ENCODE assay signal across 8 cellular contexts in the genomic region with DNA sequence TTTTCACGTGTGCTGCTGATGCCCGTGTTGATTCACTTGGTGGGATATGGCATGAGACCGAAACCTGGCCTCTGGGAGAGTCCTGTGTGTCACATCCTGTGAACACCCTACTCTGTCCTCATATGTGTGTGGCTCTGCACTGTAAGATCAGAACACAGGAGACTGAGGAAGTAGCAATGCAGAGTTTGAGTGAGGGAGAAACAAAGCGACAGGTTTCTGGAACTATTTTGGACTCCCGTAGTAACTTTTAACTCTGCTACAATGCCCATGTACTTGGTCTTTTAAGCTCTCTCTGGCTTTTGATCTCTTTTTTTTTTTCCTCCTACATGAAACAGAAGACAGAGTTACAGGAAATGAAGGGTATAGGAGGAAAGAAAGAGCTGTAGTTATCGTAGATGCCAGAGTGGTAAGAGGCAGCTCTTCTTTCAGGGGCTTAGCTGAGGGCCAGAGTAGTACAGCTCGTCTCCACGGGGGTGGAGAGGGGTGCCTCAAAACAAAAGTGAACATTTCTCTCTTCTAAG. TPM values are rescaled to one million over a fixed set of nuclear protein-coding genes. Genes with fewer than 3 reads are reported as not detected.
A peak's percentile ranks its signal among the peaks of the same experiment; 100 is the strongest.
DNase-seq lines count a peak whose midpoint lies in the region; ATAC-seq and TF ChIP-seq lines count a peak whose summit lies in the region.

No MANE protein-coding gene starts in this region.

- H3K27me3 ChIP-seq in HCT116 (ENCODE audit: insufficient read depth, low read length) (no peaks in the 10 kb centered on the region), PC-3 (ENCODE audit: low read length) (no peaks in the 10 kb centered on the region)

- DNase-seq in HCT116 (ENCODE audit: low read depth, low spot score) (no peak), PC-3 (peak; percentile 70), left cardiac atrium (no peak), G401 (ENCODE audit: low spot score) (no peak), SHP77 (lab: John Stamatoyannopoulos, UW) (no peak)
- peak; percentile 83 for DNase-seq in activated effector memory CD4-positive, alpha-beta T cell treated with anti-CD3 and anti-CD28 coated beads, Interleukin-2, amount 50 U/mL, for 16 hours
- peak; percentile 58 to 62 for DNase-seq in stimulated activated CD4-positive, alpha-beta T cell treated with anti-CD3 and anti-CD28 coated beads, Interleukin-2, amount 100 ng/mL, for 24 hours

- no peak for TF ChIP-seq RAD21 in HCT116 (IDR thresholded peaks at IDR 0.05; ENCODE audit: low read depth)

- H4K20me1 ChIP-seq in HCT116 (ENCODE audit: insufficient read depth) (no peaks in the 10 kb centered on the region), PC-3 (ENCODE audit: low read length) (no peaks in the 10 kb centered on the region)

- RAD21 ChIA-PET in HCT116 (lab: Charles Lee; ENCODE audit: low non-redundant PET in 1 of 2, low total read pairs in 2 of 2, uncharacterized antibody in 2 of 2, unreplicated experiment in 2 of 2), result no interaction called here

- H3K9me2 ChIP-seq in HCT116 (ENCODE audit: insufficient read depth) (no peaks in the 10 kb centered on the region), PC-3 (replicated peaks; ENCODE audit: low read length) (no peaks in the 10 kb centered on the region)

- BruUV-seq in HCT116 (replicated peaks; lab: Mats Ljungman, UMichigan) (TSS peak; percentile 24), PC-3 (replicated peaks; lab: Mats Ljungman, UMichigan) (TSS peak; percentile 92)

- no peaks in the 10 kb centered on the region for H3F3A ChIP-seq in PC-3 (ENCODE audit: low read length, unreplicated experiment)

- H3K36me3 ChIP-seq in HCT116 (ENCODE audit: control insufficient read depth in 1 of 2, insufficient read depth in 2 of 2, low read length in 2 of 2) (peaks cover 0 to 6% of the 10 kb centered on the region in 2 experiments; a peak in 1 of 4 replicates), PC-3 (ENCODE audit: low read depth, low read length) (peaks cover 2% of the 10 kb centered on the region; the same call in 1 of the 2 replicates)

- peaks cover 15 to 71% of the 10 kb centered on the region in 2 experiments for H3K4me1 ChIP-seq in HCT116 (ENCODE audit: control insufficient read depth in 1 of 2, insufficient read depth in 2 of 2, low read length in 2 of 2)
- peaks cover 44% of the 10 kb centered on the region for H3K4me1 ChIP-seq in PC-3 (ENCODE audit: insufficient read depth, low read length)

- no peak for TF ChIP-seq CTCF in GM12875 (IDR thresholded peaks at IDR 0.05; ENCODE audit: borderline replicate concordance, insufficient read depth, low read depth, low read length)
- no peak for TF ChIP-seq CTCF in HCT116 (IDR thresholded peaks at IDR 0.05 in 2 of 3, conservative IDR thresholded peaks at IDR 0.05 in 1 of 3; ENCODE audit: borderline replicate concordance in 1 of 3, insufficient read depth in 1 of 3, low read depth in 2 of 3, low read length in 2 of 3)
- no peak for TF ChIP-seq CTCF in PC-3 (conservative IDR thresholded peaks at IDR 0.05; ENCODE audit: low read depth, low read length)

- H2AFZ ChIP-seq in HCT116 (ENCODE audit: low read depth, low read length, poor library complexity, severe bottlenecking) (no peak overlapping the region), PC-3 (ENCODE audit: low read length) (no peak overlapping the region)

- intact Hi-C loops in HCT116 (cut with micrococcal nuclease), result no loop called here
- intact Hi-C loops in PC-3 (cut with micrococcal nuclease), result loop anchor here (5.0 kb wide), 1 partner anchor 98 kb away; no protein-coding TSS in a partner anchor
- intact Hi-C loops in left cardiac atrium (cut with DNase I), result no loop called here

- in situ Hi-C loops in G401 (cut with HindIII; ENCODE audit: low sequenced_read_pairs), result no loop called here

- POLR2A ChIA-PET in HCT116 (lab: Charles Lee), result no interaction called here
- POLR2A ChIA-PET in PC-3 (lab: Charles Lee; ENCODE audit: unreplicated experiment), result no interaction called here

- H3K4me2 ChIP-seq in HCT116 (ENCODE audit: low read length) (peak overlapping the region; percentile 31), PC-3 (ENCODE audit: low read length) (peak overlapping the region; percentile 35; the same call in 1 of the 2 replicates)

- TF ChIP-seq POLR2A in HCT116 (IDR thresholded peaks at IDR 0.05; ENCODE audit: borderline replicate concordance, extremely low read depth, insufficient read depth, insufficient read length), result no peak

- H3K79me2 ChIP-seq in HCT116 (ENCODE audit: insufficient read depth, low read length), result no peaks in the 10 kb centered on the region; the same call in 1 of the 2 replicates
- peaks cover 47% of the 10 kb centered on the region for H3K79me2 ChIP-seq in PC-3 (ENCODE audit: low read length)

- H3K9ac ChIP-seq in HCT116 (ENCODE audit: low read length) (peak overlapping the region; percentile 29), PC-3 (ENCODE audit: low read length) (peak overlapping the region; percentile 47)

- ATAC-seq in HCT116, result no peak
- peak; percentile 60 for ATAC-seq in PC-3
- peak; percentile 59 to 68 for ATAC-seq in left cardiac atrium

- CTCF ChIA-PET in HCT116 (lab: Charles Lee), result no interaction called here
- CTCF ChIA-PET in PC-3 (lab: Charles Lee), result interaction anchor here (0.8 kb wide), 1 partner anchor 27 kb away, joined by 3 read pairs; a partner anchor contains a TSS

- H3K9me3 ChIP-seq in HCT116 (ENCODE audit: control insufficient read depth in 1 of 2, insufficient read depth in 1 of 2, low read depth in 1 of 2, low read length in 2 of 2), result no peaks in the 10 kb centered on the region
- H3K9me3 ChIP-seq in PC-3 (ENCODE audit: low read length), result no peaks in the 10 kb centered on the region

- H3K27ac ChIP-seq in HCT116 (ENCODE audit: low read depth, low read length), result no peak overlapping the region
- H3K27ac ChIP-seq in PC-3 (ENCODE audit: low read length), result peak overlapping the region; percentile 84

- H3K4me3 ChIP-seq in GM12875 (ENCODE audit: low read depth, low read length), result peak overlapping the region; percentile 40
- no peak overlapping the region for H3K4me3 ChIP-seq in HCT116 (replicated peaks in 1 of 2; ENCODE audit: low read depth in 1 of 2, low read length in 2 of 2)
- H3K4me3 ChIP-seq in PC-3 (ENCODE audit: low read length), result no peak overlapping the region

TF ChIP-seq in HCT116, 20 proteins besides CTCF, POLR2A, EP300 and RAD21:
- TF ChIP-seq SP1 (IDR thresholded peaks at IDR 0.05; ENCODE audit: low read depth), result no peak
- no peak for TF ChIP-seq EZH2phosphoT487 (IDR thresholded peaks at IDR 0.05; ENCODE audit: borderline replicate concordance)
- TF ChIP-seq EZH2 (IDR thresholded peaks at IDR 0.05), result no peak

RNA-seq across cellular contexts. Expression of a gene that starts 26.6 kb away (rescaled TPM):
- total RNA-seq in HCT116 (2021; ENCODE audit: unreplicated experiment) (7.2 TPM), PC-3 (2014; rRNA removed) (33.6 and 38.8 TPM in 2 replicates), left cardiac atrium (10 to 100 TPM; 20.8 to 32.7 TPM)
- polyA plus RNA-seq in HCT116 (2012), result 3.2 and 3.3 TPM in 2 replicates
- total RNA-seq in G401 (2014; rRNA removed; shearing (Covaris generic)), result 0.31 and 3.7 TPM in 2 replicates

Comparison
In these comparisons a context has a peak if more than half of its experiments do, and no peak if none do; other contexts are left out.
1. DNase-seq: peak in PC-3 (single experiment), activated effector memory CD4-positive, alpha-beta T cell treated with anti-CD3 and anti-CD28 coated beads, Interleukin-2, amount 50 U/mL, for 16 hours (single experiment) and stimulated activated CD4-positive, alpha-beta T cell treated with anti-CD3 and anti-CD28 coated beads, Interleukin-2, amount 100 ng/mL, for 24 hours (2 of 2); none in HCT116 (single experiment), left cardiac atrium (single experiment), G401 (single experiment) and SHP77 (0 of 2).